1 cellular context compared by ENCODE assay signal in the genomic region with DNA sequence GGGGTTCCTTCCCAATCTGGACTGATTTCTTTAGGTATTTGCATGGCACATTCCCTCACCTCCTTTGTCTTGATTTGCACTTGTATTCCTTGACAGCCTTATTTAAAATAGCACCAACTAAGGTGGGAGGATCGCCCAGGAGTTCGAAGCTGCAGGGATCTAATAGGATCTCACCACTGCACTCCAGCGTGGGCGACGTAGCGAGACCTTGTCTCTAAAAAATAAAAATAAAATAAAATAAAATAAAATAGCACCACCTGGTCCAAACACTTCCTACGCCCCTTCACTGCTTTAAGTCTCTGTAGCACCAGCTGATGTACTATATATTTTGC.
TF ChIP-seq lines count a peak whose summit lies in the region.

No MANE protein-coding gene starts in this region.

TF ChIP-seq in GM23338, 12 proteins besides CTCF, POLR2A, EP300 and RAD21 (continued from another document):
- TF ChIP-seq, protein P1, sequence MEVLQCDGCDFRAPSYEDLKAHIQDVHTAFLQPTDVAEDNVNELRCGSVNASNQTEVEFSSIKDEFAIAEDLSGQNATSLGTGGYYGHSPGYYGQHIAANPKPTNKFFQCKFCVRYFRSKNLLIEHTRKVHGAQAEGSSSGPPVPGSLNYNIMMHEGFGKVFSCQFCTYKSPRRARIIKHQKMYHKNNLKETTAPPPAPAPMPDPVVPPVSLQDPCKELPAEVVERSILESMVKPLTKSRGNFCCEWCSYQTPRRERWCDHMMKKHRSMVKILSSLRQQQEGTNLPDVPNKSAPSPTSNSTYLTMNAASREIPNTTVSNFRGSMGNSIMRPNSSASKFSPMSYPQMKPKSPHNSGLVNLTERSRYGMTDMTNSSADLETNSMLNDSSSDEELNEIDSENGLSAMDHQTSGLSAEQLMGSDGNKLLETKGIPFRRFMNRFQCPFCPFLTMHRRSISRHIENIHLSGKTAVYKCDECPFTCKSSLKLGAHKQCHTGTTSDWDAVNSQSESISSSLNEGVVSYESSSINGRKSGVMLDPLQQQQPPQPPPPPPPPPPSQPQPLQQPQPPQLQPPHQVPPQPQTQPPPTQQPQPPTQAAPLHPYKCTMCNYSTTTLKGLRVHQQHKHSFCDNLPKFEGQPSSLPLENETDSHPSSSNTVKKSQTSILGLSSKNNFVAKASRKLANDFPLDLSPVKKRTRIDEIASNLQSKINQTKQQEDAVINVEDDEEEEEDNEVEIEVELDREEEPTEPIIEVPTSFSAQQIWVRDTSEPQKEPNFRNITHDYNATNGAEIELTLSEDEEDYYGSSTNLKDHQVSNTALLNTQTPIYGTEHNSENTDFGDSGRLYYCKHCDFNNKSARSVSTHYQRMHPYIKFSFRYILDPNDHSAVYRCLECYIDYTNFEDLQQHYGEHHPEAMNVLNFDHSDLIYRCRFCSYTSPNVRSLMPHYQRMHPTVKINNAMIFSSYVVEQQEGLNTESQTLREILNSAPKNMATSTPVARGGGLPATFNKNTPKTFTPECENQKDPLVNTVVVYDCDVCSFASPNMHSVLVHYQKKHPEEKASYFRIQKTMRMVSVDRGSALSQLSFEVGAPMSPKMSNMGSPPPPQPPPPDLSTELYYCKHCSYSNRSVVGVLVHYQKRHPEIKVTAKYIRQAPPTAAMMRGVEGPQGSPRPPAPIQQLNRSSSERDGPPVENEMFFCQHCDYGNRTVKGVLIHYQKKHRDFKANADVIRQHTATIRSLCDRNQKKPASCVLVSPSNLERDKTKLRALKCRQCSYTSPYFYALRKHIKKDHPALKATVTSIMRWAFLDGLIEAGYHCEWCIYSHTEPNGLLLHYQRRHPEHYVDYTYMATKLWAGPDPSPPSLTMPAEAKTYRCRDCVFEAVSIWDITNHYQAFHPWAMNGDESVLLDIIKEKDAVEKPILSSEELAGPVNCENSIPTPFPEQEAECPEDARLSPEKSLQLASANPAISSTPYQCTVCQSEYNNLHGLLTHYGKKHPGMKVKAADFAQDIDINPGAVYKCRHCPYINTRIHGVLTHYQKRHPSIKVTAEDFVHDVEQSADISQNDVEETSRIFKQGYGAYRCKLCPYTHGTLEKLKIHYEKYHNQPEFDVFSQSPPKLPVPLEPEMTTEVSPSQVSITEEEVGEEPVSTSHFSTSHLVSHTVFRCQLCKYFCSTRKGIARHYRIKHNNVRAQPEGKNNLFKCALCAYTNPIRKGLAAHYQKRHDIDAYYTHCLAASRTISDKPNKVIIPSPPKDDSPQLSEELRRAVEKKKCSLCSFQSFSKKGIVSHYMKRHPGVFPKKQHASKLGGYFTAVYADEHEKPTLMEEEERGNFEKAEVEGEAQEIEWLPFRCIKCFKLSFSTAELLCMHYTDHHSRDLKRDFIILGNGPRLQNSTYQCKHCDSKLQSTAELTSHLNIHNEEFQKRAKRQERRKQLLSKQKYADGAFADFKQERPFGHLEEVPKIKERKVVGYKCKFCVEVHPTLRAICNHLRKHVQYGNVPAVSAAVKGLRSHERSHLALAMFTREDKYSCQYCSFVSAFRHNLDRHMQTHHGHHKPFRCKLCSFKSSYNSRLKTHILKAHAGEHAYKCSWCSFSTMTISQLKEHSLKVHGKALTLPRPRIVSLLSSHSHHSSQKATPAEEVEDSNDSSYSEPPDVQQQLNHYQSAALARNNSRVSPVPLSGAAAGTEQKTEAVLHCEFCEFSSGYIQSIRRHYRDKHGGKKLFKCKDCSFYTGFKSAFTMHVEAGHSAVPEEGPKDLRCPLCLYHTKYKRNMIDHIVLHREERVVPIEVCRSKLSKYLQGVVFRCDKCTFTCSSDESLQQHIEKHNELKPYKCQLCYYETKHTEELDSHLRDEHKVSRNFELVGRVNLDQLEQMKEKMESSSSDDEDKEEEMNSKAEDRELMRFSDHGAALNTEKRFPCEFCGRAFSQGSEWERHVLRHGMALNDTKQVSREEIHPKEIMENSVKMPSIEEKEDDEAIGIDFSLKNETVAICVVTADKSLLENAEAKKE (CRISPR knock-in tag; IDR thresholded peaks at IDR 0.05) = no peak
- TF ChIP-seq CREB1 (CRISPR knock-in tag; IDR thresholded peaks at IDR 0.05; ENCODE audit: low read depth) = no peak
- no peak for TF ChIP-seq JUNB (IDR thresholded peaks at IDR 0.05; ENCODE audit: unreplicated experiment)
- TF ChIP-seq, protein P2, sequence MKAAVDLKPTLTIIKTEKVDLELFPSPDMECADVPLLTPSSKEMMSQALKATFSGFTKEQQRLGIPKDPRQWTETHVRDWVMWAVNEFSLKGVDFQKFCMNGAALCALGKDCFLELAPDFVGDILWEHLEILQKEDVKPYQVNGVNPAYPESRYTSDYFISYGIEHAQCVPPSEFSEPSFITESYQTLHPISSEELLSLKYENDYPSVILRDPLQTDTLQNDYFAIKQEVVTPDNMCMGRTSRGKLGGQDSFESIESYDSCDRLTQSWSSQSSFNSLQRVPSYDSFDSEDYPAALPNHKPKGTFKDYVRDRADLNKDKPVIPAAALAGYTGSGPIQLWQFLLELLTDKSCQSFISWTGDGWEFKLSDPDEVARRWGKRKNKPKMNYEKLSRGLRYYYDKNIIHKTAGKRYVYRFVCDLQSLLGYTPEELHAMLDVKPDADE (IDR thresholded peaks at IDR 0.05) = no peak
- TF ChIP-seq NANOG (IDR thresholded peaks at IDR 0.05; ENCODE audit: borderline replicate concordance) = no peak
- TF ChIP-seq EZH2 (IDR thresholded peaks at IDR 0.05; ENCODE audit: low read depth, unreplicated experiment) = no peak
- no peak for TF ChIP-seq ZNF331 (CRISPR knock-in tag; IDR thresholded peaks at IDR 0.05; ENCODE audit: low read depth)
- TF ChIP-seq, protein P3, sequence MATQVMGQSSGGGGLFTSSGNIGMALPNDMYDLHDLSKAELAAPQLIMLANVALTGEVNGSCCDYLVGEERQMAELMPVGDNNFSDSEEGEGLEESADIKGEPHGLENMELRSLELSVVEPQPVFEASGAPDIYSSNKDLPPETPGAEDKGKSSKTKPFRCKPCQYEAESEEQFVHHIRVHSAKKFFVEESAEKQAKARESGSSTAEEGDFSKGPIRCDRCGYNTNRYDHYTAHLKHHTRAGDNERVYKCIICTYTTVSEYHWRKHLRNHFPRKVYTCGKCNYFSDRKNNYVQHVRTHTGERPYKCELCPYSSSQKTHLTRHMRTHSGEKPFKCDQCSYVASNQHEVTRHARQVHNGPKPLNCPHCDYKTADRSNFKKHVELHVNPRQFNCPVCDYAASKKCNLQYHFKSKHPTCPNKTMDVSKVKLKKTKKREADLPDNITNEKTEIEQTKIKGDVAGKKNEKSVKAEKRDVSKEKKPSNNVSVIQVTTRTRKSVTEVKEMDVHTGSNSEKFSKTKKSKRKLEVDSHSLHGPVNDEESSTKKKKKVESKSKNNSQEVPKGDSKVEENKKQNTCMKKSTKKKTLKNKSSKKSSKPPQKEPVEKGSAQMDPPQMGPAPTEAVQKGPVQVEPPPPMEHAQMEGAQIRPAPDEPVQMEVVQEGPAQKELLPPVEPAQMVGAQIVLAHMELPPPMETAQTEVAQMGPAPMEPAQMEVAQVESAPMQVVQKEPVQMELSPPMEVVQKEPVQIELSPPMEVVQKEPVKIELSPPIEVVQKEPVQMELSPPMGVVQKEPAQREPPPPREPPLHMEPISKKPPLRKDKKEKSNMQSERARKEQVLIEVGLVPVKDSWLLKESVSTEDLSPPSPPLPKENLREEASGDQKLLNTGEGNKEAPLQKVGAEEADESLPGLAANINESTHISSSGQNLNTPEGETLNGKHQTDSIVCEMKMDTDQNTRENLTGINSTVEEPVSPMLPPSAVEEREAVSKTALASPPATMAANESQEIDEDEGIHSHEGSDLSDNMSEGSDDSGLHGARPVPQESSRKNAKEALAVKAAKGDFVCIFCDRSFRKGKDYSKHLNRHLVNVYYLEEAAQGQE (IDR thresholded peaks at IDR 0.05; ENCODE audit: unreplicated experiment) = no peak
- TF ChIP-seq EZH2phosphoT487 (IDR thresholded peaks at IDR 0.05; ENCODE audit: unreplicated experiment) = no peak
- no peak for TF ChIP-seq POLR2AphosphoS5 (IDR thresholded peaks at IDR 0.05; ENCODE audit: low read depth)
- TF ChIP-seq ZNF114 (CRISPR knock-in tag; IDR thresholded peaks at IDR 0.05) = no peak
TF ChIP-seq in GM23338: peak in this region for 0.
